In the genomic region with DNA sequence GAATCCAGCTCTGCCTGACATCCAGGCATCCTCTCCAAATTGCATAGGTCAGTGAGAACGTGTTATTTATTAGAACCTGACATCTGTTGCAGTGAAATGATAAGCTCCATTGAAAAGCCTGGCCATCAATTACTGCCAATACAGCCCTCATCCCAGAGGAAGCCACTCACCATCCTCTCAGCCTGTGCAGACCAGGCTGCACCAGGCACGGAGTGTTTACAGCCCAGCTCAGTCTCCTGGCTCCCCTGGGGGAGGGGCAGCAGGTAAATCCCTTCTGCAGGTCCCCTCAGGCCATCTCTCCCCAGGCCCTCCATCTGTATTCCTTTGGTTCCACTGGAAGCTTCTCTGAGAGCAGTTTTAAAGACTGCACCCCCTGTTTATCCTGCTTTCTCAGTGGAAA, we compare ENCODE assay signal across 17 cellular contexts.
"Had no signal": no experiment of that assay in that cellular context is flagged by ENCODE, and none has a peak within 500 bp of the region (broad histone marks: within the 10 kb centered on the region; RNA-seq: fewer than 3 reads in every experiment).

No MANE protein-coding gene starts in this region.

- H3K4me1 ChIP-seq: adrenal gland, parathyroid adenoma had no signal

- H3K4me3 ChIP-seq: adrenal gland, gastroesophageal sphincter, neural progenitor cell had no signal

- H3K36me3 ChIP-seq: neural progenitor cell had no signal

- H3K9me3 Mint-ChIP-seq: central memory CD8-positive, alpha-beta T cell; effector memory CD8-positive, alpha-beta T cell; type B pancreatic cell had no signal

- ATAC-seq: effector memory CD8-positive, alpha-beta T cell; gastroesophageal sphincter; T-helper 17 cell had no signal

- H3K79me2 ChIP-seq: parathyroid adenoma had no signal

- H3K4me2 ChIP-seq: neural progenitor cell had no signal

- H3K4me1 Mint-ChIP-seq: central memory CD8-positive, alpha-beta T cell had no signal

- DNase-seq: activated CD4-positive, alpha-beta T cell treated with anti-CD3 and anti-CD28 coated beads, Interleukin-2, amount 10 ng/mL, durations not matched to agents 7 days and 5 days; activated CD4-positive, CD25-positive, alpha-beta regulatory T cell; activated naive CD4-positive, alpha-beta T cell treated with anti-CD3 and anti-CD28 coated beads, Interleukin-2, amount 10 ng/mL, durations not matched to agents 7 days and 5 days; activated T-cell treated with anti-CD3 and anti-CD28 coated beads for 4 hours; adrenal gland; effector memory CD8-positive, alpha-beta T cell; midbrain; small intestine; T-helper 17 cell had no signal

- H2AFZ ChIP-seq: neural progenitor cell, parathyroid adenoma had no signal

- H3K27ac Mint-ChIP-seq: activated CD4-positive, alpha-beta T cell treated with anti-CD3 and anti-CD28 coated beads, Interleukin-2, amount 10 ng/mL, durations not matched to agents 7 days and 5 days; activated naive CD4-positive, alpha-beta T cell treated with anti-CD3 and anti-CD28 coated beads, Interleukin-2, amount 10 ng/mL, durations not matched to agents 7 days and 5 days; activated T-helper 2 cell treated with anti-CD3 and anti-CD28 coated beads, Interferon-gamma antibody, Interleukin-2, Interleukin-4, amounts not matched to agents 10 μg/mL and 5 μg/mL and 100 μg/mL, durations not matched to agents 14 hours and 24 hours and 36 hours; effector memory CD8-positive, alpha-beta T cell; neural progenitor cell; T-helper 17 cell; type B pancreatic cell had no signal

- H3K27me3 ChIP-seq: adrenal gland, gastroesophageal sphincter, neural progenitor cell had no signal

- H3K27ac ChIP-seq: adrenal gland, epithelial cell of prostate, gastroesophageal sphincter, neural progenitor cell, parathyroid adenoma had no signal

- H3K27me3 Mint-ChIP-seq: activated CD4-positive, alpha-beta T cell treated with anti-CD3 and anti-CD28 coated beads, Interleukin-2, amount 10 ng/mL, durations not matched to agents 7 days and 5 days; activated naive CD4-positive, alpha-beta T cell treated with anti-CD3 and anti-CD28 coated beads, Interleukin-2, amount 10 ng/mL, durations not matched to agents 7 days and 5 days; brain; central memory CD8-positive, alpha-beta T cell; effector memory CD8-positive, alpha-beta T cell; T-helper 17 cell; type B pancreatic cell had no signal

- H3K4me3 Mint-ChIP-seq: activated CD4-positive, alpha-beta T cell treated with anti-CD3 and anti-CD28 coated beads, Interleukin-2, amount 10 ng/mL, durations not matched to agents 7 days and 5 days; activated naive CD4-positive, alpha-beta T cell treated with anti-CD3 and anti-CD28 coated beads, Interleukin-2, amount 10 ng/mL, durations not matched to agents 7 days and 5 days; brain; central memory CD8-positive, alpha-beta T cell; effector memory CD8-positive, alpha-beta T cell; neural progenitor cell; T-helper 17 cell; type B pancreatic cell had no signal
